1 cellular context compared by ENCODE assay signal in the genomic region with DNA sequence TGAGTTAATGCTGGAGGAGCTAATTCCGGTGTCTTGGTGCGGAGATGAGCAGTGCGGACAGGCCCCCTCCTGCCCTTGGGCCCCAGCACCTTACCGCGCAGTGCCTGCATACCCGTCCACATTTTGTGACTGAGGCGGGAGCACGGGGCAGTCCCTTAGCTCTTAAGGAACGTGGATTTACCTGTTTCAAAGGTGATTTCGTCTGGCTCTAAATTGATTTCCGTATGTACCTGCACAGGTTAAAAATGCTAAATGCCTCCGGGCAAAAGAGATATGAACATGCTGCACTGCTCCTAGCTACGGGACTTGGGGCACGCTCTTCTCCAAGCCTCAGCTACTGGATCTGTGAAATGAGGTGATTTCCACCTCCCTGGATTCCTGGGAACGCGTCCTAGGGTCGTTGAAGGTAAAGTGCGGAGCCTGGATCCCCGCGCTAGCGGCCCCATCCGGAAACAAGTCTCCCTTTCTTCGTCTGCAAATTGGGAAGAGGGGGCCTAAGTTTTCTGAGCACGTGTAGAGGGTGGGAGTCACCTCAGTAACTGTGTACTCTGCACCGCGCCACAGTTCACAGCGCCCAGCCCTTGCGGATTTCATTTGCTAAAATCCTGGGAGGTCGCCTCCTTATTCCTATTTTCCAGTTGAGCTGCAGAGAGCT.
TF ChIP-seq lines count a peak whose summit lies in the region.

No MANE protein-coding gene starts in this region.

TF ChIP-seq in SK-N-SH, 30 proteins besides CTCF, POLR2A, EP300 and RAD21 (continued from another document):
- TF ChIP-seq ZBTB33 (IDR thresholded peaks at IDR 0.05; ENCODE audit: borderline replicate concordance, low read depth): no peak
- TF ChIP-seq SIN3A (IDR thresholded peaks at IDR 0.05; ENCODE audit: borderline replicate concordance, low read depth, low read length): no peak
- TF ChIP-seq GATA2 (CRISPR knock-in tag; IDR thresholded peaks at IDR 0.05): no peak
- TF ChIP-seq CHD2 (IDR thresholded peaks at IDR 0.05; ENCODE audit: low read length, partially characterized antibody): no peak
- no peak for TF ChIP-seq FOXM1 (IDR thresholded peaks at IDR 0.05; ENCODE audit: low read depth)
